In the genomic region with DNA sequence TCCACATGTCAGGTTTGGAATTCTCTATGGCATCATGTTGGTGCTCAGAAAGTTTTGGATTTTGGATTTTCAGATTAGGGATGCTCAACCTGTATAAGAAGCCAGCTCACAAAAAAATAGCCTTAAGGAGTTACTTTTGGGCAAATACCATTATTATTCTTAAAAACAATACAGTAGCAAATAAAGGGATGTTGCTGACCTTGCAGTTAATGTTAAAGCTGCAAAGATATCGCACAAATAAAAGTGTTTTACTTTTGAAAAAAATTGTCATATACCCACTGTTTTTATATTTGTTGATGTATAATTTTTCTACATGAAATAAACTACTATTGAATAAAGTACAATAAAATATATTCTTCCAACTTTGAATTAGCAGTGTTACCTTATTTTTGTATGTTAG, we compare ENCODE assay signal across 28 cellular contexts.
"Had no signal": no experiment of that assay in that cellular context is flagged by ENCODE, and none has a peak within 500 bp of the region (broad histone marks: within the 10 kb centered on the region; RNA-seq: fewer than 3 reads in every experiment).

No MANE protein-coding gene starts in this region.

- H2AFZ ChIP-seq: neural progenitor cell, parathyroid adenoma had no signal

- H3K9me3 ChIP-seq: left lung, neutrophil, right atrium auricular region, spleen, suprapubic skin, thoracic aorta, tibial artery, upper lobe of right lung had no signal

- ATAC-seq: left colon; left lung; natural killer cell; sciatic nerve; stimulated activated effector memory CD8-positive, alpha-beta T cell treated with anti-CD3 and anti-CD28 coated beads, Interleukin-12 subunit alpha, Interleukin-12 subunit beta, amount 100 ng/mL, for 72 hours; upper lobe of right lung had no signal

- H3K27me3 ChIP-seq: left lung, neural progenitor cell, neutrophil, right atrium auricular region, spleen, suprapubic skin, tibial artery, upper lobe of right lung had no signal

- DNase-seq: hippocampal formation; immature natural killer cell; kidney; left colon; left lung; mesendoderm; naive B cell; natural killer cell; nephron progenitor cell; occipital lobe; spleen; stimulated activated CD4-positive, alpha-beta T cell treated with anti-CD3 and anti-CD28 coated beads, Interleukin-4, amount 100 ng/mL, for 24 hours; stimulated activated naive CD4-positive, alpha-beta T cell; tibial artery; trophoblast cell; upper lobe of right lung had no signal

- H3K27ac ChIP-seq: left lung, neural progenitor cell, neutrophil, parathyroid adenoma, skin epidermis, suprapubic skin, thoracic aorta, upper lobe of right lung had no signal

- H3K9ac ChIP-seq: neural progenitor cell, parathyroid adenoma had no signal

- H3K4me1 ChIP-seq: left lung, neural progenitor cell, parathyroid adenoma, spleen, suprapubic skin had no signal

- H3K4me3 ChIP-seq: left lung, lung, neural progenitor cell, right atrium auricular region, skin epidermis, spleen, suprapubic skin, thoracic aorta, tibial artery, upper lobe of right lung had no signal

- H3K79me2 ChIP-seq: parathyroid adenoma had no signal

- FAIRE-seq: islet of Langerhans, urothelium cell line had no signal

- H3K4me2 ChIP-seq: neural progenitor cell had no signal
